ENCODE assay signal across 19 cellular contexts in genomic region chr17:70901870-70902269, GRCh38.
DNase-seq lines count a peak whose midpoint lies in the region; ATAC-seq, FAIRE-seq and TF ChIP-seq lines count a peak whose summit lies in the region.
"Had no signal": no experiment of that assay in that cellular context is flagged by ENCODE, and none has a peak within 500 bp of the region (broad histone marks: within the 10 kb centered on the region; RNA-seq: fewer than 3 reads in every experiment).

No MANE protein-coding gene starts in this region.

- TF ChIP-seq RAD21 in H1 (IDR thresholded peaks at IDR 0.05 in 1 of 2, conservative IDR thresholded peaks at IDR 0.05 in 1 of 2; ENCODE audit: low read depth in 2 of 2, low read length in 2 of 2): peak; percentile 3 to 15; a peak in 1 of 4 replicates

- H3K23me2 ChIP-seq in H1 (ENCODE audit: low read depth, low read length): no peaks in the 10 kb centered on the region

- no peak overlapping the region for H3K18ac ChIP-seq in H1 (ENCODE audit: extremely low read depth, low read length)

- no peak overlapping the region for H4K5ac ChIP-seq in H1 (ENCODE audit: insufficient read length, low read depth, low read length)

- FAIRE-seq in H1 (lab: Jason Lieb, UNC): no peak

- H3K27ac Mint-ChIP-seq in stimulated activated effector memory CD8-positive, alpha-beta T cell treated with anti-CD3 and anti-CD28 coated beads, Interleukin-12 subunit alpha, Interleukin-12 subunit beta, amount 100 ng/mL, for 72 hours: no peak overlapping the region
- H3K27ac Mint-ChIP-seq: T-helper 2 cell treated with Interferon-gamma antibody and Interleukin-4, amounts not matched to agents 5 μg/mL and 100 μg/mL, for 36 hours had no signal

- no peaks in the 10 kb centered on the region for H3K79me1 ChIP-seq in H1 (ENCODE audit: low read depth, low read length)

- no peak overlapping the region for H2AK5ac ChIP-seq in H1 (ENCODE audit: low read depth, low read length)

- H3K9ac ChIP-seq in Karpas-422 (ENCODE audit: low read length): no peak overlapping the region
- no peak overlapping the region for H3K9ac ChIP-seq in H1 (replicated peaks in 1 of 4; ENCODE audit: extremely low read depth in 1 of 4, low read depth in 3 of 4, low read length in 3 of 4)

- H2BK12ac ChIP-seq in H1 (ENCODE audit: low read depth, low read length): no peak overlapping the region

- no peak overlapping the region for H3K4ac ChIP-seq in H1 (replicated peaks; ENCODE audit: insufficient read length, low read depth, low read length)

- ATAC-seq in stimulated activated effector memory CD8-positive, alpha-beta T cell treated with anti-CD3 and anti-CD28 coated beads, Interleukin-12 subunit alpha, Interleukin-12 subunit beta, amount 100 ng/mL, for 72 hours: no peak
- ATAC-seq in GM18858 (IDR thresholded peaks at IDR 0.05; ENCODE audit: unreplicated experiment) (no peak), HG03571 (IDR thresholded peaks at IDR 0.05; ENCODE audit: unreplicated experiment) (no peak)

- no peaks in the 10 kb centered on the region for H3K27me3 ChIP-seq in Karpas-422 (ENCODE audit: low read length)
- no peaks in the 10 kb centered on the region for H3K27me3 ChIP-seq in H1 (replicated peaks in 1 of 4; ENCODE audit: control insufficient read depth in 3 of 4, extremely low read depth in 1 of 4, insufficient read depth in 3 of 4, low read length in 3 of 4)
- H3K27me3 ChIP-seq: Peyer's patch, SJSA1 had no signal

- POLR2A ChIA-PET in H1 (lab: Charles Lee; ENCODE audit: partially characterized antibody): no interaction called here

- CTCF ChIA-PET in H1 (lab: Charles Lee; ENCODE audit: partially characterized antibody): interaction anchor here (1.1 to 1.4 kb wide), 3 partner anchors 44 to 135 kb away, joined by 3 to 4 read pairs (median 3); no protein-coding TSS in a partner anchor

- 0 out of 2 replicates have a peak, but pooled peaks have one; percentile 5 for TF ChIP-seq CTCF in AG10803 (conservative IDR thresholded peaks at IDR 0.05; ENCODE audit: low read length)
- TF ChIP-seq CTCF in GM12865 (IDR thresholded peaks at IDR 0.05; ENCODE audit: insufficient read depth, low read depth, low read length, missing control alignments): peak; percentile 1
- no peak for TF ChIP-seq CTCF in H1 (IDR thresholded peaks at IDR 0.05; ENCODE audit: control extremely low read depth in 1 of 3, insufficient read depth in 1 of 3, low read depth in 1 of 3, low read length in 3 of 3)

- no peak overlapping the region for H4K8ac ChIP-seq in H1 (ENCODE audit: extremely low read depth, insufficient read depth, low read length)

- H3K36me3 ChIP-seq in Karpas-422 (ENCODE audit: insufficient read depth, low read length): no peaks in the 10 kb centered on the region
- H3K36me3 ChIP-seq in H1 (ENCODE audit: control insufficient read depth in 2 of 4, insufficient read depth in 4 of 4, low read length in 3 of 4): no peaks in the 10 kb centered on the region
- H3K36me3 ChIP-seq: HAP-1, Peyer's patch, SJSA1 had no signal

- no peak for TF ChIP-seq POLR2A in H1 (IDR thresholded peaks at IDR 0.05; ENCODE audit: control extremely low read depth in 1 of 2, low read depth in 2 of 2, low read length in 2 of 2)

- H3K4me1 ChIP-seq in Karpas-422 (ENCODE audit: low read length) (no peaks in the 10 kb centered on the region), H1 (replicated peaks in 1 of 4; ENCODE audit: control insufficient read depth in 3 of 4, insufficient read depth in 4 of 4, low read length in 3 of 4) (peaks cover 0 to 2% (median under 1%) of the 10 kb centered on the region in 4 experiments; a peak in 4 of 7 replicates)
- H3K4me1 ChIP-seq: HAP-1, Peyer's patch, SJSA1 had no signal

- H3K4me3 Mint-ChIP-seq in stimulated activated effector memory CD8-positive, alpha-beta T cell treated with anti-CD3 and anti-CD28 coated beads, Interleukin-12 subunit alpha, Interleukin-12 subunit beta, amount 100 ng/mL, for 72 hours: no peak overlapping the region
- H3K4me3 Mint-ChIP-seq: T-helper 2 cell treated with Interferon-gamma antibody and Interleukin-4, amounts not matched to agents 5 μg/mL and 100 μg/mL, for 36 hours had no signal

- H2BK120ac ChIP-seq in H1 (replicated peaks; ENCODE audit: low read depth, low read length): no peak overlapping the region

- no peaks in the 10 kb centered on the region for H3K4me1 Mint-ChIP-seq in stimulated activated effector memory CD8-positive, alpha-beta T cell treated with anti-CD3 and anti-CD28 coated beads, Interleukin-12 subunit alpha, Interleukin-12 subunit beta, amount 100 ng/mL, for 72 hours

- WGBS in H1 (ENCODE audit: extremely low coverage in 1 of 2, insufficient coverage in 1 of 2, insufficient read length in 1 of 2, insufficient replicate concordance in 2 of 2, low coverage in 1 of 2, low lambda C conversion rate in 2 of 2, missing lambda C conversion rate in 1 of 2), 2 experiments: 91% methylated on average over 2 of the region's 2 CpGs; no CpG with 5 or more reads in 1 of the 2 experiments

- no peak overlapping the region for H4K91ac ChIP-seq in H1 (replicated peaks; ENCODE audit: insufficient read length, low read length)

- H2BK20ac ChIP-seq in H1 (ENCODE audit: low read length): no peak overlapping the region

- no peak for TF ChIP-seq EP300 in H1 (IDR thresholded peaks at IDR 0.05; ENCODE audit: borderline replicate concordance in 1 of 2, low read depth in 2 of 2, low read length in 2 of 2)

- H2BK15ac ChIP-seq in H1 (ENCODE audit: low read length): no peak overlapping the region

- H3K9me3 ChIP-seq in Karpas-422 (ENCODE audit: low read length) (no peaks in the 10 kb centered on the region), H1 (ENCODE audit: insufficient read depth in 2 of 2, low read depth in 1 of 2, low read length in 1 of 2) (peaks cover 0 to 10% of the 10 kb centered on the region in 2 experiments; a peak in 2 of 4 replicates)
- H3K9me3 ChIP-seq: HAP-1, Peyer's patch had no signal

- no peaks in the 10 kb centered on the region for H3K9me2 ChIP-seq in Karpas-422 (replicated peaks; ENCODE audit: insufficient read depth, low read length)

- H3K27ac ChIP-seq in Karpas-422 (ENCODE audit: low read length): no peak overlapping the region
- no peak overlapping the region for H3K27ac ChIP-seq in H1 (ENCODE audit: low read depth, low read length)
- H3K27ac ChIP-seq: Peyer's patch, SJSA1 had no signal

- H3K14ac ChIP-seq in H1 (ENCODE audit: insufficient read length): no peak overlapping the region

- no peak overlapping the region for H3K56ac ChIP-seq in H1 (replicated peaks; ENCODE audit: insufficient read length, low read depth, low read length)

- H2AFZ ChIP-seq in Karpas-422 (ENCODE audit: low read length): no peak overlapping the region
- no peak overlapping the region for H2AFZ ChIP-seq in H1 (ENCODE audit: low read length)

- no peak for DNase-seq in AG10803 (ENCODE audit: low read depth)
- no peak for DNase-seq in GM12865 (ENCODE audit: low read depth)
- DNase-seq in Karpas-422: peak; percentile 48
- DNase-seq in H1 (ENCODE audit: low read depth in 1 of 2, low spot score in 2 of 2): no peak
- no peak for DNase-seq in stimulated activated effector memory CD8-positive, alpha-beta T cell treated with anti-CD3 and anti-CD28 coated beads, Interleukin-12 subunit alpha, Interleukin-12 subunit beta, amount 100 ng/mL, for 72 hours (ENCODE audit: low spot score in 2 of 2)
- DNase-seq: COR-L47, EL, KG1, NCI-H1092 treated with DMSO at 0.1 percent for 48 hours, NCI-H146, NCI-H2029 treated with DMSO at 0.1 percent for 48 hours, NCI-H2171, NCI-H526, Peyer's patch had no signal

- no peak overlapping the region for H2BK5ac ChIP-seq in H1 (ENCODE audit: low read depth, low read length)

- H3K9me3 Mint-ChIP-seq in stimulated activated effector memory CD8-positive, alpha-beta T cell treated with anti-CD3 and anti-CD28 coated beads, Interleukin-12 subunit alpha, Interleukin-12 subunit beta, amount 100 ng/mL, for 72 hours: peaks cover 6% of the 10 kb centered on the region

- H3K23ac ChIP-seq in H1 (ENCODE audit: insufficient read length): no peak overlapping the region

- H3K79me2 ChIP-seq in Karpas-422 (ENCODE audit: low read length) (no peaks in the 10 kb centered on the region), H1 (ENCODE audit: control insufficient read depth in 1 of 2, insufficient read depth in 2 of 2, low read length in 2 of 2) (no peaks in the 10 kb centered on the region)

- no peaks in the 10 kb centered on the region for H4K20me1 ChIP-seq in Karpas-422 (ENCODE audit: insufficient read depth, low read depth, low read length)
- no peaks in the 10 kb centered on the region for H4K20me1 ChIP-seq in H1 (replicated peaks in 1 of 2; ENCODE audit: control insufficient read depth in 1 of 2, insufficient read depth in 2 of 2, low read length in 2 of 2)

- H3K36me3 Mint-ChIP-seq in stimulated activated effector memory CD8-positive, alpha-beta T cell treated with anti-CD3 and anti-CD28 coated beads, Interleukin-12 subunit alpha, Interleukin-12 subunit beta, amount 100 ng/mL, for 72 hours: no peaks in the 10 kb centered on the region

- H3K4me2 ChIP-seq in Karpas-422 (ENCODE audit: low read depth, low read length, poor library complexity, severe bottlenecking) (no peak overlapping the region), H1 (ENCODE audit: insufficient read depth in 1 of 2, low read depth in 2 of 2, low read length in 2 of 2) (no peak overlapping the region)

- H3K4me3 ChIP-seq in AG10803 (ENCODE audit: low read length) (no peak overlapping the region), GM12865 (ENCODE audit: low read depth, low read length) (no peak overlapping the region), Karpas-422 (ENCODE audit: low read length) (no peak overlapping the region), H1 (ENCODE audit: extremely low read depth in 1 of 4, insufficient read depth in 2 of 4, low read depth in 3 of 4, low read length in 4 of 4) (no peak overlapping the region)
- H3K4me3 ChIP-seq: HAP-1, Peyer's patch, SJSA1 had no signal

TF ChIP-seq in H1, 55 proteins besides CTCF, POLR2A, EP300 and RAD21 (continues in another document):
- TF ChIP-seq PHF8 (conservative IDR thresholded peaks at IDR 0.05; ENCODE audit: low read depth, low read length) (no peak), TBP (IDR thresholded peaks at IDR 0.05; ENCODE audit: low read depth, low read length) (no peak), TEAD4 (IDR thresholded peaks at IDR 0.05; ENCODE audit: low read depth, low read length) (no peak), TCF12 (IDR thresholded peaks at IDR 0.05; ENCODE audit: low read depth, low read length) (no peak), KDM4A (IDR thresholded peaks at IDR 0.05; ENCODE audit: low read depth, low read length, severe bottlenecking) (no peak), MAFK (IDR thresholded peaks at IDR 0.05; ENCODE audit: low read depth, low read length) (no peak), EGR1 (IDR thresholded peaks at IDR 0.05; ENCODE audit: borderline replicate concordance, low read depth, low read length) (no peak)
- TF ChIP-seq, protein P1, sequence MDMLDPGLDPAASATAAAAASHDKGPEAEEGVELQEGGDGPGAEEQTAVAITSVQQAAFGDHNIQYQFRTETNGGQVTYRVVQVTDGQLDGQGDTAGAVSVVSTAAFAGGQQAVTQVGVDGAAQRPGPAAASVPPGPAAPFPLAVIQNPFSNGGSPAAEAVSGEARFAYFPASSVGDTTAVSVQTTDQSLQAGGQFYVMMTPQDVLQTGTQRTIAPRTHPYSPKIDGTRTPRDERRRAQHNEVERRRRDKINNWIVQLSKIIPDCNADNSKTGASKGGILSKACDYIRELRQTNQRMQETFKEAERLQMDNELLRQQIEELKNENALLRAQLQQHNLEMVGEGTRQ (IDR thresholded peaks at IDR 0.05; ENCODE audit: low read length): no peak

Comparison
In these comparisons a context has a peak if more than half of its experiments do, and no peak if none do; other contexts are left out.
1. CTCF ChIP-seq: peak in AG10803 (single experiment) and GM12865 (single experiment); none in H1 (0 of 3).